Comparison of ENCODE assay signal across 24 cellular contexts in genomic region chr12:66203820-66204219, GRCh38. TPM values are rescaled to one million over a fixed set of nuclear protein-coding genes. Genes with fewer than 3 reads are reported as not detected.
DNase-seq lines count a peak whose midpoint lies in the region; ATAC-seq and TF ChIP-seq lines count a peak whose summit lies in the region.
"Had no signal": no experiment of that assay in that cellular context is flagged by ENCODE, and none has a peak within 500 bp of the region (broad histone marks: within the 10 kb centered on the region; RNA-seq: fewer than 3 reads in every experiment).

No MANE protein-coding gene starts in this region.

- H3K27me3 Mint-ChIP-seq in activated naive CD8-positive, alpha-beta T cell, result peaks cover 4% of the 10 kb centered on the region
- H3K27me3 Mint-ChIP-seq in stimulated activated naive B cell treated with anti-CD40 and anti-IgM and Interleukin-4, amounts not matched to agents 10 μg/mL and 1 μg/mL and 100 μg/mL, for 72 hours, result no peaks in the 10 kb centered on the region

- peaks cover 0 to 10% of the 10 kb centered on the region in 2 donors for H3K36me3 Mint-ChIP-seq in activated naive CD4-positive, alpha-beta T cell treated with anti-CD3 and anti-CD28 coated beads, Interleukin-2, amount 50 U/mL, for 72 hours
- H3K36me3 Mint-ChIP-seq in activated naive CD8-positive, alpha-beta T cell, result peaks cover 4% of the 10 kb centered on the region
- peaks cover 0 to 6% of the 10 kb centered on the region in 2 donors for H3K36me3 Mint-ChIP-seq in stimulated activated naive B cell treated with anti-CD40 and anti-IgM and Interleukin-4, amounts not matched to agents 10 μg/mL and 1 μg/mL and 100 μg/mL, for 72 hours
- H3K36me3 Mint-ChIP-seq: stimulated activated memory B cell treated with anti-CD40 and anti-IgM and Interleukin-4, amounts not matched to agents 10 μg/mL and 1 μg/mL and 100 μg/mL, for 72 hours had no signal

- CTCF ChIA-PET in GM10248 (lab: Yijun Ruan, JAX), result interaction anchor here (0.8 to 3.4 kb wide), 2 partner anchors 11 to 35 kb away, joined by 3 to 10 read pairs; partner anchors contain the start of gene TMBIM4

- H3K4me3 Mint-ChIP-seq in activated naive CD8-positive, alpha-beta T cell, result peak overlapping the region; percentile 17
- H3K4me3 Mint-ChIP-seq in stimulated activated naive B cell treated with anti-CD40 and anti-IgM and Interleukin-4, amounts not matched to agents 10 μg/mL and 1 μg/mL and 100 μg/mL, for 72 hours, result no peak overlapping the region
- H3K4me3 Mint-ChIP-seq: GM23338; stimulated activated memory B cell treated with anti-CD40 and anti-IgM and Interleukin-4, amounts not matched to agents 10 μg/mL and 1 μg/mL and 100 μg/mL, for 72 hours; WTC11 had no signal

- TF ChIP-seq CTCF in GM10248 (IDR thresholded peaks at IDR 0.05; ENCODE audit: control extremely low read depth, extremely low read depth, low read depth, missing control alignments), result no peak

- peaks cover 0 to 11% of the 10 kb centered on the region in 2 donors for H3K9me3 Mint-ChIP-seq in activated naive CD4-positive, alpha-beta T cell treated with anti-CD3 and anti-CD28 coated beads, Interleukin-2, amount 50 U/mL, for 72 hours
- peaks cover 7% of the 10 kb centered on the region for H3K9me3 Mint-ChIP-seq in activated naive CD8-positive, alpha-beta T cell (ENCODE audit: low read depth)
- H3K9me3 Mint-ChIP-seq in stimulated activated naive B cell treated with anti-CD40 and anti-IgM and Interleukin-4, amounts not matched to agents 10 μg/mL and 1 μg/mL and 100 μg/mL, for 72 hours, result peaks cover 0 to 1% of the 10 kb centered on the region in 2 donors
- H3K9me3 Mint-ChIP-seq: stimulated activated memory B cell treated with anti-CD40 and anti-IgM and Interleukin-4, amounts not matched to agents 10 μg/mL and 1 μg/mL and 100 μg/mL, for 72 hours had no signal

- ATAC-seq in activated naive CD4-positive, alpha-beta T cell treated with anti-CD3 and anti-CD28 coated beads, Interleukin-2, amount 50 U/mL, for 72 hours, result peak; percentile 78 to 93
- ATAC-seq in GM18907 (IDR thresholded peaks at IDR 0.05; ENCODE audit: unreplicated experiment), result peak; percentile 62
- peak; percentile 45 to 62 for ATAC-seq in stimulated activated naive B cell treated with anti-CD40 and anti-IgM and Interleukin-4, amounts not matched to agents 10 μg/mL and 1 μg/mL and 100 μg/mL, for 72 hours (replicated peaks)
- ATAC-seq: GM23338; stimulated activated memory B cell treated with anti-CD40 and anti-IgM and Interleukin-4, amounts not matched to agents 10 μg/mL and 1 μg/mL and 100 μg/mL, for 72 hours; WTC11 had no signal

- peaks cover 19% of the 10 kb centered on the region for H3K4me1 Mint-ChIP-seq in activated naive CD8-positive, alpha-beta T cell (ENCODE audit: low read depth)
- H3K4me1 Mint-ChIP-seq in stimulated activated naive B cell treated with anti-CD40 and anti-IgM and Interleukin-4, amounts not matched to agents 10 μg/mL and 1 μg/mL and 100 μg/mL, for 72 hours, result peaks cover 5 to 6% of the 10 kb centered on the region in 2 donors
- H3K4me1 Mint-ChIP-seq: GM23338, WTC11 had no signal

- no peak for DNase-seq in activated naive CD4-positive, alpha-beta T cell treated with anti-CD3 and anti-CD28 coated beads, Interleukin-2, amount 50 U/mL, for 72 hours (ENCODE audit: low spot score in 2 of 2)
- DNase-seq in activated naive CD4-positive, alpha-beta T cell treated with Interleukin-2 at 50 U/mL for 16 hours, result no peak
- no peak for DNase-seq in stimulated activated naive B cell treated with anti-CD40 and anti-IgM and Interleukin-4, amounts not matched to agents 10 μg/mL and 1 μg/mL and 100 μg/mL, for 72 hours
- DNase-seq in GM10248 (ENCODE audit: extremely low spot score) (no peak), NCI-H774 (lab: John Stamatoyannopoulos, UW) (no peak)
- no peak for DNase-seq in stimulated activated naive CD4-positive, alpha-beta T cell (lab: John Stamatoyannopoulos, UW)
- DNase-seq: activated effector memory CD4-positive, alpha-beta T cell treated with anti-CD3 and anti-CD28 coated beads, Interleukin-2, amount 50 U/mL, for 16 hours; anterior cingulate cortex; central memory CD4-positive, alpha-beta T cell; dermis blood vessel endothelial cell; DMS153; Karpas-422; left ventricle myocardium inferior; NCI-H1048; NCI-H187; NCI-H345; posterior cingulate gyrus; T1000; tibial artery had no signal

- POLR2A ChIA-PET in GM10248 (lab: Yijun Ruan, JAX), result no interaction called here

- H3K27ac Mint-ChIP-seq in activated naive CD4-positive, alpha-beta T cell treated with anti-CD3 and anti-CD28 coated beads, Interleukin-2, amount 50 U/mL, for 72 hours, result peak overlapping the region in 1 of 2 donors; percentile 6
- H3K27ac Mint-ChIP-seq in activated naive CD8-positive, alpha-beta T cell, result peak overlapping the region; percentile 83
- H3K27ac Mint-ChIP-seq in stimulated activated naive B cell treated with anti-CD40 and anti-IgM and Interleukin-4, amounts not matched to agents 10 μg/mL and 1 μg/mL and 100 μg/mL, for 72 hours, result no peak overlapping the region
- H3K27ac Mint-ChIP-seq: GM23338; stimulated activated memory B cell treated with anti-CD40 and anti-IgM and Interleukin-4, amounts not matched to agents 10 μg/mL and 1 μg/mL and 100 μg/mL, for 72 hours; WTC11 had no signal

RNA-seq across cellular contexts. Expression of gene IRAK3, which starts 14.8 kb away (rescaled TPM):
- total RNA-seq in activated naive CD4-positive, alpha-beta T cell treated with anti-CD3 and anti-CD28 coated beads, Interleukin-2, amount 50 U/mL, for 72 hours, result 1 to 10 TPM in 1 of 2 donors, under 1 TPM in 1; 0.66 to 1.0 TPM

RNA-seq across cellular contexts. Expression of gene TMBIM4, which starts 34.0 kb away (rescaled TPM):
- 10 to 100 TPM; 26.5 to 43.5 TPM for total RNA-seq in activated naive CD4-positive, alpha-beta T cell treated with anti-CD3 and anti-CD28 coated beads, Interleukin-2, amount 50 U/mL, for 72 hours
